8 cellular contexts compared by ENCODE assay signal in the genomic region with DNA sequence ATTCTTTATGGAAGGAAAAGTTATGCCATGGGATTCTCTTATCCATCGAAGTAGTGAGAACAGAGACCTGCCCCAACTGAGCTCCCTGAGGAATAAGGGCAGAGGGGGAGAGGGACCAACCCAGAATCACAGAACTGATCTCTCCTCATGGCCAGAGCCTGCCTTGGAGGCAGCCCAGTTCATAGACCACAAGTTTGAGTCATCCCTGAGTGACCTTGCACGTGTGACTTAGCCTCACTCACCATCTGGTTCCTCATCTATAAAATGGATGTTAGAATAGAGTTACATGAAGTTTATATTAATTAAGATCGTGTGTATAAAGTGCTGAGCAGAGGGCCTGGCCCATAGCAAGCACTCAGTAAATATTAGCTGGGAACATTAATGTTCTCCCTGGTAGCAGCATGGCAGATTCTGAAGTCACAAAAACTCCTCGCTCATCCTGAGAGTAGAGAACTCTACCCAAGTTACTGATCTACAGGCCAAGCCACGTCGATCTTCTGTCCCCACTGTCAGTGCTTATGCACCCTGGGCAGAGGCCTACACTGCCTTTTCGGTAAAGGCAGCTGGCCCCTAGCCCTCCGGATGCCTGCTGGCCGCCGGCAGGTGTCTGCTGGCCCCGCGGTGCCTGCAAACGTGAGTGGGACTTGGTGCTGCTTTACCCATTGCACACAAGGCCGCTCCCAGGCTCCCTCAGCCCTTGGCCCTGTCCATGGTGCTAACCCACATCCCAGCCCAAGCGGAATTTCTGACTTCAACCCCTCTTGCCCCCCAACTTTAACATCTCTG.
DNase-seq lines count a peak whose midpoint lies in the region; ATAC-seq, FAIRE-seq and TF ChIP-seq lines count a peak whose summit lies in the region.

No MANE protein-coding gene starts in this region.

- BruUV-seq in HepG2 (replicated peaks; lab: Mats Ljungman, UMichigan): no TSS peak

- no peak overlapping the region for H2AFZ ChIP-seq in Karpas-422 (ENCODE audit: low read length)
- H2AFZ ChIP-seq in HepG2 (ENCODE audit: low read length): no peak overlapping the region

- no peaks in the 10 kb centered on the region for H3K27me3 ChIP-seq in Karpas-422 (ENCODE audit: low read length)
- no peaks in the 10 kb centered on the region for H3K27me3 ChIP-seq in HepG2 (ENCODE audit: control insufficient read depth in 1 of 2, insufficient read depth in 2 of 2, low read length in 2 of 2)

- H3K4me3 ChIP-seq in Karpas-422 (ENCODE audit: low read length) (no peak overlapping the region), HepG2 (replicated peaks in 1 of 3; ENCODE audit: insufficient read depth in 1 of 3, low read depth in 2 of 3, low read length in 3 of 3) (no peak overlapping the region)

- H4K20me1 ChIP-seq in Karpas-422 (ENCODE audit: insufficient read depth, low read depth, low read length) (no peaks in the 10 kb centered on the region), HepG2 (ENCODE audit: insufficient read depth, low read length) (peaks cover 5% of the 10 kb centered on the region; the same call in 1 of the 2 replicates)

- H3K4me1 ChIP-seq in Karpas-422 (ENCODE audit: low read length) (peaks cover 96% of the 10 kb centered on the region), HepG2 (ENCODE audit: insufficient read depth, low read length) (no peaks in the 10 kb centered on the region)

- H3K4me2 ChIP-seq in Karpas-422 (ENCODE audit: low read depth, low read length, poor library complexity, severe bottlenecking) (peak overlapping the region; percentile 52), HepG2 (ENCODE audit: low read depth, low read length) (no peak overlapping the region)

- POLR2A ChIA-PET in HepG2 (lab: Yijun Ruan, JAX): no interaction called here

- FAIRE-seq in HepG2 (lab: Jason Lieb, UNC): no peak

- H3K9me3 ChIP-seq in Karpas-422 (ENCODE audit: low read length) (no peaks in the 10 kb centered on the region), HepG2 (ENCODE audit: low read length) (no peaks in the 10 kb centered on the region)

- TF ChIP-seq RAD21 in HepG2 (CRISPR knock-in tag; IDR thresholded peaks at IDR 0.05): no peak

- TF ChIP-seq POLR2A in HepG2 (IDR thresholded peaks at IDR 0.05; ENCODE audit: insufficient read depth in 1 of 2, low read depth in 2 of 2, low read length in 2 of 2): no peak

- CTCF ChIA-PET in HepG2 (lab: Yijun Ruan, JAX; ENCODE audit: low intra/inter-chr PET ratio, low total read pairs): no interaction called here

- no peaks in the 10 kb centered on the region for H3K79me2 ChIP-seq in Karpas-422 (ENCODE audit: low read length)
- no peaks in the 10 kb centered on the region for H3K79me2 ChIP-seq in HepG2 (ENCODE audit: insufficient read depth, low read length)

- ATAC-seq in HepG2 (peak; percentile 59), HG03108 (IDR thresholded peaks at IDR 0.05; ENCODE audit: unreplicated experiment) (no peak), Right ventricle myocardium superior (ENCODE audit: poor library complexity) (no peak)

- DNase-seq in ELR (ENCODE audit: low read depth) (peak; percentile 37), Karpas-422 (peak; percentile 78), amniotic stem cell (lab: John Stamatoyannopoulos, UW) (peak; percentile 12), HepG2 (ENCODE audit: low spot score) (no peak), Right ventricle myocardium superior (no peak)
- DNase-seq in central memory CD4-positive, alpha-beta T cell: no peak
- DNase-seq in stimulated activated CD4-positive, alpha-beta T cell treated with anti-CD3 and anti-CD28 coated beads, Interleukin-12 subunit alpha, Interleukin-12 subunit beta, amount 100 ng/mL, for 4 hours: no peak

- H3K27ac ChIP-seq in Karpas-422 (ENCODE audit: low read length): peak overlapping the region; percentile 83
- H3K27ac ChIP-seq in HepG2 (ENCODE audit: extremely low read length, insufficient read depth, low read length): no peak overlapping the region

- in situ Hi-C loops in HepG2 (cut with HindIII; ENCODE audit: extremely low pct_ligation_motif_present, low pct_unique_long_range_greater_than_20kb): no loop called here

- H3K9ac ChIP-seq in Karpas-422 (ENCODE audit: low read length) (peak overlapping the region; percentile 46), HepG2 (ENCODE audit: insufficient read depth, low read depth, low read length) (no peak overlapping the region)

- H3K36me3 ChIP-seq in Karpas-422 (ENCODE audit: insufficient read depth, low read length): no peaks in the 10 kb centered on the region
- no peaks in the 10 kb centered on the region for H3K36me3 ChIP-seq in HepG2 (replicated peaks in 1 of 2; ENCODE audit: control insufficient read depth in 1 of 2, insufficient read depth in 2 of 2, low read length in 2 of 2)

- TF ChIP-seq EP300 in HepG2 (IDR thresholded peaks at IDR 0.05; ENCODE audit: low read depth in 2 of 2, low read length in 2 of 2) (no peak), HepG2 (CRISPR knock-in tag; IDR thresholded peaks at IDR 0.05; ENCODE audit: borderline replicate concordance) (no peak)

- WGBS in HepG2 (ENCODE audit: low lambda C conversion rate): 6% methylated on average over 11 of the region's 15 CpGs

- no peak for TF ChIP-seq CTCF in HepG2 (CRISPR knock-in tag; IDR thresholded peaks at IDR 0.05)

- intact Hi-C loops in HepG2 (cut with micrococcal nuclease; ENCODE audit: unreplicated experiment) (no loop called here), Right ventricle myocardium superior (cut with DNase I) (no loop called here)

- H3K9me2 ChIP-seq in Karpas-422 (replicated peaks; ENCODE audit: insufficient read depth, low read length): no peaks in the 10 kb centered on the region

TF ChIP-seq in HepG2, 621 proteins besides CTCF, POLR2A, EP300 and RAD21 (continues in another document):
- TF ChIP-seq SOX5 (CRISPR knock-in tag; IDR thresholded peaks at IDR 0.05; ENCODE audit: borderline replicate concordance): no peak
- no peak for TF ChIP-seq DMAP1 (CRISPR knock-in tag; IDR thresholded peaks at IDR 0.05)
- TF ChIP-seq ZMYM4 (CRISPR knock-in tag; IDR thresholded peaks at IDR 0.05): no peak
- no peak for TF ChIP-seq GATAD2A (CRISPR knock-in tag; IDR thresholded peaks at IDR 0.05)
- TF ChIP-seq MYNN (CRISPR knock-in tag; IDR thresholded peaks at IDR 0.05; ENCODE audit: low read depth): no peak
- TF ChIP-seq SRSF4 (IDR thresholded peaks at IDR 0.05; ENCODE audit: low read depth, low read length, poor library complexity, severe bottlenecking): no peak
- no peak for TF ChIP-seq JUND (CRISPR knock-in tag; IDR thresholded peaks at IDR 0.05)
- TF ChIP-seq NCOA5 (CRISPR knock-in tag; IDR thresholded peaks at IDR 0.05): no peak
- TF ChIP-seq BORCS8-MEF2B (CRISPR knock-in tag; IDR thresholded peaks at IDR 0.05): peak; percentile 35; the same call in 1 of the 2 replicates
- TF ChIP-seq SOX13 (IDR thresholded peaks at IDR 0.05): no peak
- no peak for TF ChIP-seq SOX13 (CRISPR knock-in tag; conservative IDR thresholded peaks at IDR 0.05 in 1 of 2, IDR thresholded peaks at IDR 0.05 in 1 of 2)
- no peak for TF ChIP-seq TRIM24 (CRISPR knock-in tag; IDR thresholded peaks at IDR 0.05)
- TF ChIP-seq FOXK2 (IDR thresholded peaks at IDR 0.05): no peak
- TF ChIP-seq, protein P1, sequence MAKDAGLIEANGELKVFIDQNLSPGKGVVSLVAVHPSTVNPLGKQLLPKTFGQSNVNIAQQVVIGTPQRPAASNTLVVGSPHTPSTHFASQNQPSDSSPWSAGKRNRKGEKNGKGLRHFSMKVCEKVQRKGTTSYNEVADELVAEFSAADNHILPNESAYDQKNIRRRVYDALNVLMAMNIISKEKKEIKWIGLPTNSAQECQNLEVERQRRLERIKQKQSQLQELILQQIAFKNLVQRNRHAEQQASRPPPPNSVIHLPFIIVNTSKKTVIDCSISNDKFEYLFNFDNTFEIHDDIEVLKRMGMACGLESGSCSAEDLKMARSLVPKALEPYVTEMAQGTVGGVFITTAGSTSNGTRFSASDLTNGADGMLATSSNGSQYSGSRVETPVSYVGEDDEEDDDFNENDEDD (CRISPR knock-in tag; IDR thresholded peaks at IDR 0.05; ENCODE audit: borderline replicate concordance): no peak
- no peak for TF ChIP-seq PAF1 (CRISPR knock-in tag; IDR thresholded peaks at IDR 0.05)
- TF ChIP-seq KLF15 (CRISPR knock-in tag; IDR thresholded peaks at IDR 0.05; ENCODE audit: borderline replicate concordance): peak; percentile 68; the same call in 1 of the 2 replicates
- TF ChIP-seq GFI1 (CRISPR knock-in tag; IDR thresholded peaks at IDR 0.05; ENCODE audit: borderline replicate concordance): no peak
- no peak for TF ChIP-seq ZNF317 (CRISPR knock-in tag; IDR thresholded peaks at IDR 0.05)
- TF ChIP-seq SMAD1 (CRISPR knock-in tag; IDR thresholded peaks at IDR 0.05; ENCODE audit: borderline replicate concordance, low read depth): no peak
- TF ChIP-seq MED8 (CRISPR knock-in tag; IDR thresholded peaks at IDR 0.05; ENCODE audit: insufficient replicate concordance): no peak
- TF ChIP-seq, protein P2, sequence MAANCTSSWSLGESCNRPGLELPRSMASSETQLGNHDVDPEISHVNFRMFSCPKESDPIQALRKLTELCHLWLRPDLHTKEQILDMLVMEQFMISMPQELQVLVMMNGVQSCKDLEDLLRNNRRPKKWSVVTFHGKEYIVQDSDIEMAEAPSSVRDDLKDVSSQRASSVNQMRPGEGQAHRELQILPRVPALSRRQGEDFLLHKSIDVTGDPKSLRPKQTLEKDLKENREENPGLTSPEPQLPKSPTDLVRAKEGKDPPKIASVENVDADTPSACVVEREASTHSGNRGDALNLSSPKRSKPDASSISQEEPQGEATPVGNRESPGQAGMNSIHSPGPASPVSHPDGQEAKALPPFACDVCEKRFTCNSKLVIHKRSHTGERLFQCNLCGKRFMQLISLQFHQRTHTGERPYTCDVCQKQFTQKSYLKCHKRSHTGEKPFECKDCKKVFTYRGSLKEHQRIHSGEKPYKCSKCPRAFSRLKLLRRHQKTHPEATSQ (CRISPR knock-in tag; IDR thresholded peaks at IDR 0.05; ENCODE audit: borderline replicate concordance): no peak
- TF ChIP-seq MED1 (CRISPR knock-in tag; IDR thresholded peaks at IDR 0.05): 0 out of 2 replicates have a peak, but pooled peaks have one; percentile 25
- peak; percentile 32; the same call in 1 of the 2 replicates for TF ChIP-seq SRY (CRISPR knock-in tag; IDR thresholded peaks at IDR 0.05)
- TF ChIP-seq PCBP2 (optimal IDR thresholded peaks at IDR 0.05; ENCODE audit: low read depth, low read length, poor library complexity, severe bottlenecking): no peak
- peak; percentile 54; the same call in 1 of the 2 replicates for TF ChIP-seq HOXA5 (CRISPR knock-in tag; IDR thresholded peaks at IDR 0.05)

Comparison
In these comparisons a context has a peak if more than half of its experiments do, and no peak if none do; other contexts are left out.
1. DNase-seq: peak in ELR (single experiment), Karpas-422 (single experiment) and amniotic stem cell (single experiment); none in HepG2 (single experiment), central memory CD4-positive, alpha-beta T cell (single experiment), stimulated activated CD4-positive, alpha-beta T cell treated with anti-CD3 and anti-CD28 coated beads, Interleukin-12 subunit alpha, Interleukin-12 subunit beta, amount 100 ng/mL, for 4 hours (single experiment) and Right ventricle myocardium superior (single experiment).